ENCODE assay signal across 11 cellular contexts in the genomic region with DNA sequence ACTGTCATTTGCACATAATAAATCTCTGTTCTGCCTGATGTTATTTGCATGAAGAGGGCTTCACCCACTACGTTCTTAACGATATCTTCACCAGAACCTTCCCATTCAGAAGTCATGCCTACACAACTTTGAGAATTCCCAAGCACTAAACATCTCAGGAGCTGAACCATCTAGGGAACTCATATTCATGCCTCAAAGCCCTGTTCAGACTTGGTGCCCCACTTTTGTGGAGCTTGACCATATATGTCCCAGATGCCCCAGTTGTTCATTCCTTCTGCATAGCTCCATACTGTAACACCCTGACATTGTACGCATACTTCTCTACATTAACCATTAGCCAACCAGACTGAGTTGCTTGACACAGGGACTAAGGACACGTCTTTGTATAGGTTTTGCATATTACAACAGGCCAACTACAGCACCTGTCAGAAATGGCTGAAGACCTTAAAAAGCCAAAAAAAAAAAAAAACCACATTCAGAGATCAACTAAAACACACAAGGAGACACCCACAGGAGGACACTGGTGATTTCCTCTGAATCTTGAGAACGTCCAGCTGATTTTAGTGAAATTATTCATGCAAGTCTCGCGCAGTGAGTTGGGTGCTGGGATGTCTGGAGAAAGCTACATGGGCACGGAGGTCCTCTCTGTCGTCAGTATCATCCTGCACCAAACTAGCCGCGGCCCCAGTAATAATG.
DNase-seq lines count a peak whose midpoint lies in the region; ATAC-seq, FAIRE-seq and TF ChIP-seq lines count a peak whose summit lies in the region.
"Had no signal": no experiment of that assay in that cellular context is flagged by ENCODE, and none has a peak within 500 bp of the region (broad histone marks: within the 10 kb centered on the region; RNA-seq: fewer than 3 reads in every experiment).

No MANE protein-coding gene starts in this region.

- peaks cover 5% of the 10 kb centered on the region for H3K27me3 Mint-ChIP-seq in activated naive CD4-positive, alpha-beta T cell treated with anti-CD3 and anti-CD28 coated beads, Interleukin-2, amount 10 ng/mL, durations not matched to agents 7 days and 5 days
- H3K27me3 Mint-ChIP-seq in T-helper 17 cell, result no peaks in the 10 kb centered on the region

- DNase-seq in activated naive CD4-positive, alpha-beta T cell treated with anti-CD3 and anti-CD28 coated beads, Interleukin-2, amount 10 ng/mL, durations not matched to agents 7 days and 5 days, result no peak
- no peak for DNase-seq in activated naive CD4-positive, alpha-beta T cell (lab: John Stamatoyannopoulos, UW)
- no peak for DNase-seq in T-helper 17 cell
- no peak for DNase-seq in esophagus squamous epithelium (lab: John Stamatoyannopoulos, UW)
- no peak for DNase-seq in upper lobe of right lung
- no peak for DNase-seq in activated effector memory CD4-positive, alpha-beta T cell treated with anti-CD3 and anti-CD28 coated beads, Interleukin-2, amount 50 U/mL, for 16 hours
- DNase-seq in small intestine, result no peak
- DNase-seq: activated gamma-delta T cell treated with Interleukin-2 at 50 U/mL for 16 hours had no signal

- H3K4me3 ChIP-seq in esophagus squamous epithelium (no peak overlapping the region), upper lobe of right lung (no peak overlapping the region), small intestine (ENCODE audit: low read depth in 1 of 2, low read length in 2 of 2) (no peak overlapping the region)
- H3K4me3 ChIP-seq: lung, SK-N-MC had no signal

- H3K4me1 Mint-ChIP-seq in activated naive CD4-positive, alpha-beta T cell treated with anti-CD3 and anti-CD28 coated beads, Interleukin-2, amount 10 ng/mL, durations not matched to agents 7 days and 5 days, result peaks cover 98% of the 10 kb centered on the region
- peaks cover 79% of the 10 kb centered on the region for H3K4me1 Mint-ChIP-seq in T-helper 17 cell

- H3K9me3 ChIP-seq in T-helper 17 cell (ENCODE audit: control insufficient read depth, low read length, poor library complexity, severe bottlenecking), result no peaks in the 10 kb centered on the region
- no peaks in the 10 kb centered on the region for H3K9me3 ChIP-seq in esophagus squamous epithelium
- no peaks in the 10 kb centered on the region for H3K9me3 ChIP-seq in upper lobe of right lung
- H3K9me3 ChIP-seq in small intestine (ENCODE audit: control insufficient read depth, low read depth), result no peaks in the 10 kb centered on the region

- intact Hi-C loops in esophagus squamous epithelium (cut with DNase I), result loop anchor here (5.0 kb wide), 1 partner anchor 140 kb away; the partner anchor contains the start of gene FOXP1
- intact Hi-C loops in upper lobe of right lung (cut with DNase I), result no loop called here

- TF ChIP-seq POLR2A in esophagus squamous epithelium (IDR thresholded peaks at IDR 0.05), result no peak

- H3K9me3 Mint-ChIP-seq in activated naive CD4-positive, alpha-beta T cell treated with anti-CD3 and anti-CD28 coated beads, Interleukin-2, amount 10 ng/mL, durations not matched to agents 7 days and 5 days, result no peaks in the 10 kb centered on the region

- no peak for ATAC-seq in T-helper 17 cell
- no peak for ATAC-seq in upper lobe of right lung
- ATAC-seq in HG02763 (IDR thresholded peaks at IDR 0.05; ENCODE audit: unreplicated experiment), result no peak

- H3K36me3 ChIP-seq in esophagus squamous epithelium, result peaks cover 0 to 3% (median 0%) of the 10 kb centered on the region in 3 donors
- no peaks in the 10 kb centered on the region for H3K36me3 ChIP-seq in upper lobe of right lung
- no peaks in the 10 kb centered on the region for H3K36me3 ChIP-seq in small intestine (ENCODE audit: control insufficient read depth in 2 of 2, insufficient read depth in 2 of 2, low read length in 2 of 2)

- CTCF ChIA-PET in activated naive CD4-positive, alpha-beta T cell treated with anti-CD3 and anti-CD28 coated beads, Interleukin-2, amount 10 ng/mL, durations not matched to agents 7 days and 5 days (lab: Charles Lee), result interaction anchor here (0.6 to 1.3 kb wide), 5 partner anchors 12 to 69 kb away, joined by 3 to 5 read pairs (median 3); no protein-coding TSS in a partner anchor

- TF ChIP-seq CTCF in esophagus squamous epithelium (IDR thresholded peaks at IDR 0.05), result no peak
- no peak for TF ChIP-seq CTCF in upper lobe of right lung (IDR thresholded peaks at IDR 0.05)

- 78 to 83% methylated on average over 11 of the region's 11 CpGs for WGBS in esophagus squamous epithelium, 2 donors
- WGBS in small intestine, 3 donors, result 87 to 96% (median 92%) methylated on average over 11 of the region's 11 CpGs

- H3K27me3 ChIP-seq in esophagus squamous epithelium (no peaks in the 10 kb centered on the region), upper lobe of right lung (no peaks in the 10 kb centered on the region), small intestine (ENCODE audit: control insufficient read depth in 2 of 2, insufficient read depth in 2 of 2, low read length in 2 of 2) (no peaks in the 10 kb centered on the region)

- FAIRE-seq in small intestine (lab: Jason Lieb, UNC), result no peak

- peaks cover 33% of the 10 kb centered on the region for H3K36me3 Mint-ChIP-seq in activated naive CD4-positive, alpha-beta T cell treated with anti-CD3 and anti-CD28 coated beads, Interleukin-2, amount 10 ng/mL, durations not matched to agents 7 days and 5 days
- peaks cover 4% of the 10 kb centered on the region for H3K36me3 Mint-ChIP-seq in T-helper 17 cell (ENCODE audit: low read depth)

- H3K27ac Mint-ChIP-seq in activated naive CD4-positive, alpha-beta T cell treated with anti-CD3 and anti-CD28 coated beads, Interleukin-2, amount 10 ng/mL, durations not matched to agents 7 days and 5 days, result peak overlapping the region; percentile 100
- peak overlapping the region; percentile 98 for H3K27ac Mint-ChIP-seq in T-helper 17 cell

- H3K4me1 ChIP-seq in esophagus squamous epithelium (peaks cover 54 to 100% (median 83%) of the 10 kb centered on the region in 3 donors), upper lobe of right lung (peaks cover 55% of the 10 kb centered on the region), small intestine (ENCODE audit: control insufficient read depth in 2 of 2, insufficient read depth in 1 of 2, low read depth in 1 of 2, low read length in 1 of 2) (no peaks in the 10 kb centered on the region)

- H3K4me3 Mint-ChIP-seq in activated naive CD4-positive, alpha-beta T cell treated with anti-CD3 and anti-CD28 coated beads, Interleukin-2, amount 10 ng/mL, durations not matched to agents 7 days and 5 days, result peak overlapping the region; percentile 45
- peak overlapping the region; percentile 60 for H3K4me3 Mint-ChIP-seq in T-helper 17 cell

- peak overlapping the region in 3 of 4 donors; percentile 60 to 90 (median 89) for H3K27ac ChIP-seq in esophagus squamous epithelium
- peak overlapping the region; percentile 84 for H3K27ac ChIP-seq in upper lobe of right lung
- H3K27ac ChIP-seq in small intestine (ENCODE audit: low read depth in 1 of 2, low read length in 1 of 2), result peak overlapping the region in 1 of 2 donors; percentile 22
- H3K27ac ChIP-seq: SK-N-MC had no signal
